15 cellular contexts compared by ENCODE assay signal in genomic region chr4:71604785-71605184, GRCh38.
A peak's percentile ranks its signal among the peaks of the same experiment; 100 is the strongest.
DNase-seq lines count a peak whose midpoint lies in the region; ATAC-seq and TF ChIP-seq lines count a peak whose summit lies in the region.
"Had no signal": no experiment of that assay in that cellular context is flagged by ENCODE, and none has a peak within 500 bp of the region (broad histone marks: within the 10 kb centered on the region; RNA-seq: fewer than 3 reads in every experiment).

No MANE protein-coding gene starts in this region.

- POLR2A ChIA-PET in CD4-positive, alpha-beta T cell (lab: Charles Lee), result no interaction called here

- no peak for TF ChIP-seq POLR2A in thyroid gland (IDR thresholded peaks at IDR 0.05)

- H3K9ac ChIP-seq in MM.1S (ENCODE audit: low read length), result no peak overlapping the region

- H3K4me3 ChIP-seq in MM.1S (ENCODE audit: low read length) (no peak overlapping the region), thyroid gland (replicated peaks in 1 of 3) (no peak overlapping the region)

- no peaks in the 10 kb centered on the region for H4K20me1 ChIP-seq in MM.1S (ENCODE audit: insufficient read depth, low read length)

- H3K4me2 ChIP-seq in MM.1S (ENCODE audit: low read depth, low read length), result peak overlapping the region; percentile 32; the same call in 1 of the 2 replicates

- H3K27ac ChIP-seq in MM.1S (ENCODE audit: low read length), result peak overlapping the region; percentile 67; the same call in 1 of the 2 replicates
- no peak overlapping the region for H3K27ac ChIP-seq in CD4-positive, alpha-beta T cell (ENCODE audit: low read depth, low read length)
- no peak overlapping the region for H3K27ac ChIP-seq in thyroid gland

- peak; percentile 66 for DNase-seq in MM.1S
- DNase-seq in D341Med (ENCODE audit: low spot score), result no peak
- no peak for DNase-seq in CD4-positive, alpha-beta T cell
- DNase-seq in superior temporal gyrus (ENCODE audit: extremely low spot score), result no peak
- no peak for DNase-seq in thyroid gland
- DNase-seq: activated T-cell treated with anti-CD3 and anti-CD28 coated beads, Interleukin-2, amount 50 U/mL, for 48 hours; NCI-H1436; stimulated activated CD4-positive, alpha-beta T cell treated with anti-CD3 and anti-CD28 coated beads, Interleukin-12 subunit alpha, Interleukin-12 subunit beta, amount 100 ng/mL, for 4 hours; stimulated activated naive CD8-positive, alpha-beta T cell treated with anti-CD3 and anti-CD28 coated beads, Interleukin-15, amount 100 ng/mL, for 72 hours; T1000 had no signal

- no peak overlapping the region for H3K4me3 Mint-ChIP-seq in CD4-positive, alpha-beta T cell
- H3K4me3 Mint-ChIP-seq: brain; natural killer cell treated with Interleukin-12 subunit alpha and Interleukin-12 subunit beta and Interleukin-15 and Interleukin-18, amount 100 ng/mL, for 72 hours; stimulated activated naive CD8-positive, alpha-beta T cell treated with anti-CD3 and anti-CD28 coated beads, Interleukin-15, amount 100 ng/mL, for 72 hours had no signal

- H3K9me2 ChIP-seq in MM.1S (replicated peaks; ENCODE audit: insufficient read depth, low read length), result no peaks in the 10 kb centered on the region

- no peaks in the 10 kb centered on the region for H3K36me3 Mint-ChIP-seq in CD4-positive, alpha-beta T cell (ENCODE audit: low read depth)
- H3K36me3 Mint-ChIP-seq: brain had no signal

- no peaks in the 10 kb centered on the region for H3K9me3 Mint-ChIP-seq in CD4-positive, alpha-beta T cell

- H3K36me3 ChIP-seq in MM.1S (replicated peaks; ENCODE audit: insufficient read depth, low read length) (no peaks in the 10 kb centered on the region), thyroid gland (no peaks in the 10 kb centered on the region)

- H3K4me1 ChIP-seq in MM.1S (ENCODE audit: low read length) (peaks cover 22% of the 10 kb centered on the region; the same call in 1 of the 2 replicates), thyroid gland (peaks cover 0 to 7% of the 10 kb centered on the region in 2 donors)

- 87 to 89% methylated on average over 5 of the region's 5 CpGs for WGBS in thyroid gland, 2 donors

- TF ChIP-seq CTCF in MM.1S (IDR thresholded peaks at IDR 0.05; ENCODE audit: low read length) (no peak), thyroid gland (IDR thresholded peaks at IDR 0.05) (no peak)
- no peak for TF ChIP-seq CTCF in CD4-positive, alpha-beta T cell (IDR thresholded peaks at IDR 0.05)

- H3K27me3 Mint-ChIP-seq in CD4-positive, alpha-beta T cell, result peaks cover 10% of the 10 kb centered on the region
- H3K27me3 Mint-ChIP-seq: natural killer cell treated with Interleukin-12 subunit alpha and Interleukin-12 subunit beta and Interleukin-15 and Interleukin-18, amount 100 ng/mL, for 72 hours had no signal

- no peak overlapping the region for H2AFZ ChIP-seq in MM.1S (ENCODE audit: low read length)

- H3F3A ChIP-seq in MM.1S (ENCODE audit: insufficient read depth, low read length), result 0 out of 2 replicates have a peak, but pooled peaks cover 5% of the 10 kb centered on the region

- H3K27ac Mint-ChIP-seq in CD4-positive, alpha-beta T cell, result no peak overlapping the region
- H3K27ac Mint-ChIP-seq: brain; natural killer cell treated with Interleukin-12 subunit alpha and Interleukin-12 subunit beta and Interleukin-15 and Interleukin-18, amount 100 ng/mL, for 72 hours; stimulated activated naive CD8-positive, alpha-beta T cell treated with anti-CD3 and anti-CD28 coated beads, Interleukin-15, amount 100 ng/mL, for 72 hours had no signal

- H3K79me2 ChIP-seq in MM.1S (ENCODE audit: low read length), result no peaks in the 10 kb centered on the region

- H3K9me3 ChIP-seq in MM.1S (replicated peaks; ENCODE audit: insufficient read depth, low read length), result no peaks in the 10 kb centered on the region
- H3K9me3 ChIP-seq in CD4-positive, alpha-beta T cell (ENCODE audit: control insufficient read depth, low read length), result no peaks in the 10 kb centered on the region
- H3K9me3 ChIP-seq in thyroid gland, result no peaks in the 10 kb centered on the region

- CTCF ChIA-PET in CD4-positive, alpha-beta T cell (lab: Charles Lee), result no interaction called here

- H3K27me3 ChIP-seq in MM.1S (replicated peaks; ENCODE audit: insufficient read depth, low read length) (no peaks in the 10 kb centered on the region), thyroid gland (no peaks in the 10 kb centered on the region)
- no peaks in the 10 kb centered on the region for H3K27me3 ChIP-seq in CD4-positive, alpha-beta T cell (ENCODE audit: control insufficient read depth, insufficient read depth, low read length)

- peak; percentile 76 for ATAC-seq in GM18498 (IDR thresholded peaks at IDR 0.05; ENCODE audit: unreplicated experiment)
- peak; percentile 87 for ATAC-seq in GM19467 (IDR thresholded peaks at IDR 0.05; ENCODE audit: unreplicated experiment)
- peak; percentile 96 for ATAC-seq in HG02938 (IDR thresholded peaks at IDR 0.05; ENCODE audit: unreplicated experiment)
- ATAC-seq in CD4-positive, alpha-beta T cell (ENCODE audit: poor library complexity), result no peak
- ATAC-seq: natural killer cell treated with Interleukin-12 subunit alpha and Interleukin-12 subunit beta and Interleukin-15 and Interleukin-18, amount 100 ng/mL, for 72 hours; stimulated activated naive CD8-positive, alpha-beta T cell treated with anti-CD3 and anti-CD28 coated beads, Interleukin-15, amount 100 ng/mL, for 72 hours had no signal

- no peaks in the 10 kb centered on the region for H3K4me1 Mint-ChIP-seq in CD4-positive, alpha-beta T cell (ENCODE audit: low read depth)
- H3K4me1 Mint-ChIP-seq: brain; stimulated activated naive CD8-positive, alpha-beta T cell treated with anti-CD3 and anti-CD28 coated beads, Interleukin-15, amount 100 ng/mL, for 72 hours had no signal

- intact Hi-C loops in CD4-positive, alpha-beta T cell (cut with DNase I, micrococcal nuclease), result no loop called here
- intact Hi-C loops in thyroid gland (cut with DNase I), result no loop called here
